11 cellular contexts compared by ENCODE assay signal in the genomic region with DNA sequence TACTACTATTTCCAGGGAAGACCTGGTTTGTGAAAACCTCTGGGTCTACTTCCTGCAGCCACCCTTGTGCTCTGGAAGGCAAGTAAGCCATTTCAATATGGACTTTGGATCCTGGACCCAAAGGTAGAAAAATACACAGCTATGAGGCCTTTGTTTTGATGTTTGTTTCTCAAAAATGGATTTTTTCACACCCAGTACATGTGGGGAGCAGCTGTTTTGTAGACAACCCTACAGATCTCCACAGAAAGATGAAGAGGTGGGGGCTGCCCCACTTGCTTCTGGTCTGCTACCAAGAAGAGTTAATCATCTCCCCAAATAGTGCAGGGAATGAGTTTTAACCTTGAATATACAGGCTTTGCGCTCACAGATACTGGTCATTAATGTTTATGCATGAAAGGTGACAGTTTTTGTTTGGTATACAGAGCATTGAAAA. TPM values are rescaled to one million over a fixed set of nuclear protein-coding genes. Genes with fewer than 3 reads are reported as not detected.
A peak's percentile ranks its signal among the peaks of the same experiment; 100 is the strongest.
DNase-seq lines count a peak whose midpoint lies in the region; ATAC-seq, FAIRE-seq and TF ChIP-seq lines count a peak whose summit lies in the region.
"Had no signal": no experiment of that assay in that cellular context is flagged by ENCODE, and none has a peak within 500 bp of the region (broad histone marks: within the 10 kb centered on the region; RNA-seq: fewer than 3 reads in every experiment).

No MANE protein-coding gene starts in this region.

- no peaks in the 10 kb centered on the region for H3K36me3 ChIP-seq in RWPE2 (ENCODE audit: low read depth)
- H3K36me3 ChIP-seq in brain microvascular endothelial cell (replicated peaks) = no peaks in the 10 kb centered on the region

- H3K27ac ChIP-seq in RWPE2 (ENCODE audit: poor library complexity, severe bottlenecking) (peak overlapping the region; percentile 97), brain microvascular endothelial cell (no peak overlapping the region)

- H3K4me1 ChIP-seq in RWPE2 (ENCODE audit: insufficient read depth, poor library complexity, severe bottlenecking) = peaks cover 53% of the 10 kb centered on the region

- intact Hi-C loops in Right ventricle myocardium inferior (cut with DNase I) = no loop called here

- no peaks in the 10 kb centered on the region for H3K9me3 ChIP-seq in RWPE2 (ENCODE audit: severe bottlenecking)

- DNase-seq in GM18507 (ENCODE audit: extremely low spot score, insufficient read length, low read depth) (peak; percentile 29), RWPE2 (ENCODE audit: low spot score) (no peak), globus pallidus (ENCODE audit: low spot score) (no peak), Right ventricle myocardium inferior (ENCODE audit: missing footprints) (no peak), brain microvascular endothelial cell (no peak)
- DNase-seq in naive thymus-derived CD8-positive, alpha-beta T cell = no peak
- DNase-seq: activated naive CD4-positive, alpha-beta T cell treated with Interleukin-2 at 50 U/mL for 16 hours; kidney glomerular epithelial cell had no signal

- ATAC-seq in GM19438 (IDR thresholded peaks at IDR 0.05; ENCODE audit: low read depth, unreplicated experiment) = peak; percentile 48
- ATAC-seq in HG02943 (IDR thresholded peaks at IDR 0.05; ENCODE audit: low read depth, unreplicated experiment) = peak; percentile 52
- no peak for ATAC-seq in RWPE2 (ENCODE audit: low read depth)
- ATAC-seq in Right ventricle myocardium inferior = no peak
- ATAC-seq in naive thymus-derived CD8-positive, alpha-beta T cell = no peak

- peaks cover 0 to 2% (median 0%) of the 10 kb centered on the region in 9 donors for H3K9me3 Mint-ChIP-seq in naive thymus-derived CD8-positive, alpha-beta T cell
- H3K9me3 Mint-ChIP-seq: T-helper 1 cell treated with Interleukin-12 subunit alpha and Interleukin-12 subunit beta and Interleukin-4 antibody, amounts not matched to agents 30 μg/mL and 1 μg/mL, for 36 hours had no signal

- no peaks in the 10 kb centered on the region for H3K4me1 Mint-ChIP-seq in naive thymus-derived CD8-positive, alpha-beta T cell

- no peak overlapping the region for H3K4me3 ChIP-seq in RWPE2 (ENCODE audit: severe bottlenecking)
- H3K4me3 ChIP-seq in brain microvascular endothelial cell (ENCODE audit: low read depth, low read length) = no peak overlapping the region

- POLR2A ChIA-PET in naive thymus-derived CD8-positive, alpha-beta T cell (lab: Charles Lee) = no interaction called here

- H3K4me3 Mint-ChIP-seq in naive thymus-derived CD8-positive, alpha-beta T cell = no peak overlapping the region
- H3K4me3 Mint-ChIP-seq: T-helper 1 cell treated with Interleukin-12 subunit alpha and Interleukin-12 subunit beta and Interleukin-4 antibody, amounts not matched to agents 30 μg/mL and 1 μg/mL, for 36 hours had no signal

- in situ Hi-C loops in brain microvascular endothelial cell (cut with HindIII; ENCODE audit: low pct_ligation_motif_present, low sequenced_read_pairs) = no loop called here

- no peaks in the 10 kb centered on the region for H3K36me3 Mint-ChIP-seq in naive thymus-derived CD8-positive, alpha-beta T cell

- no peaks in the 10 kb centered on the region for H3K27me3 Mint-ChIP-seq in naive thymus-derived CD8-positive, alpha-beta T cell

- no peak for TF ChIP-seq CTCF in RWPE2 (IDR thresholded peaks at IDR 0.05; ENCODE audit: poor library complexity, severe bottlenecking)
- no peak for TF ChIP-seq CTCF in brain microvascular endothelial cell (IDR thresholded peaks at IDR 0.05; ENCODE audit: low read depth, low read length, missing control alignments)

- H3K27me3 ChIP-seq in RWPE2 (ENCODE audit: insufficient read depth, poor library complexity, severe bottlenecking) = no peaks in the 10 kb centered on the region
- no peaks in the 10 kb centered on the region for H3K27me3 ChIP-seq in brain microvascular endothelial cell (replicated peaks)

- H3K27ac Mint-ChIP-seq in naive thymus-derived CD8-positive, alpha-beta T cell = no peak overlapping the region
- H3K27ac Mint-ChIP-seq: T-helper 1 cell treated with Interleukin-12 subunit alpha and Interleukin-12 subunit beta and Interleukin-4 antibody, amounts not matched to agents 30 μg/mL and 1 μg/mL, for 36 hours had no signal

- peak; percentile 88 for FAIRE-seq in GM18507 (lab: Jason Lieb, UNC)

RNA-seq across cellular contexts. Expression of gene ZNF281, which starts 29.2 kb away (rescaled TPM):
- 8.7 TPM for total RNA-seq in Right ventricle myocardium inferior
- total RNA-seq in naive thymus-derived CD8-positive, alpha-beta T cell = 10 to 100 TPM; 24.7 to 25.9 TPM
- polyA plus RNA-seq in naive thymus-derived CD8-positive, alpha-beta T cell = 10 to 100 TPM; 27.7 to 38.4 (median 28.5) TPM

Comparison
In these comparisons a context has a peak if more than half of its experiments do, and no peak if none do; other contexts are left out.
1. ATAC-seq: peak in GM19438 (single experiment) and HG02943 (single experiment); none in RWPE2 (single experiment), Right ventricle myocardium inferior (single experiment) and naive thymus-derived CD8-positive, alpha-beta T cell (0 of 2).